ENCODE assay signal across 15 cellular contexts in the genomic region with DNA sequence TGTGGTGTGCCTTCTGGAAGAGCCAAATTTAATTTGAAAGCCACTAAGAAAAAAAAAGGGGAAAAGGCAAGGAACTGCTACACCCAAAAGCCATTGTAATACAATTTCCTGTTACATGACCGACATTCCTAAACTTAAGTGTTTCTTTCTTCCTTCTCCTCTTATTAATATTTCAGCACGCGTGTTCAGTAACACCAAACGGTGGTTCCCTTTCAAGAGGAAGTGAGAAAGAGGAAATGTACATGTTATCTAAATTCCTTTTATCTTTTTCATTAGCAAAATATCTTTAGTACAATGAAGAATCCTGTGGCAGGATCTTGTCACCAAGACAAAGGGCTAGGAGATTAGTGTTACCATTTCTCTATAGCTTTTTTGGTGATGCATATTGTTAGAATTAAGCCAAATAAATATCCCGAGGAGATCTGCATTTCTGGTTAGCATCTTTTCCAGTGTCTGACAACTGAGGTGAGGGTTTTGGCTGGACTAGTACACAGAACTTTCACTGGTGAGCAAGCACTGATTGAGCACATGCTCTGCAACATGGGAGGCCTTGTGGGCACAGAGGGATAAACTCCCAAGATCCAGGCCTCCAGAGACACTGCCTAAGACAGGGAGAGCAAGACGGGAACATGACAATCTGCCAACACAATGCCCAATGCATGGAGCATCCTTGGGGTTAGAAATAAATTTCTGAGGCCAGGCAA. TPM values are rescaled to one million over a fixed set of nuclear protein-coding genes. Genes with fewer than 3 reads are reported as not detected.
A peak's percentile ranks its signal among the peaks of the same experiment; 100 is the strongest.
DNase-seq lines count a peak whose midpoint lies in the region; ATAC-seq, FAIRE-seq and TF ChIP-seq lines count a peak whose summit lies in the region.
"Had no signal": no experiment of that assay in that cellular context is flagged by ENCODE, and none has a peak within 500 bp of the region (broad histone marks: within the 10 kb centered on the region; RNA-seq: fewer than 3 reads in every experiment).

No MANE protein-coding gene starts in this region.

- no peak for ATAC-seq in central memory CD8-positive, alpha-beta T cell (replicated peaks; ENCODE audit: extremely low read depth, poor library complexity, severe bottlenecking)
- ATAC-seq: Panc1; stimulated activated naive CD8-positive, alpha-beta T cell treated with anti-CD3 and anti-CD28 coated beads, Interleukin-15, Interleukin-2, amounts not matched to agents 100 U/mL and 50 U/mL, for 24 hours had no signal

- peaks cover under 1% of the 10 kb centered on the region for H3K36me3 Mint-ChIP-seq in central memory CD8-positive, alpha-beta T cell (ENCODE audit: insufficient read depth)

- H3K27ac Mint-ChIP-seq in central memory CD8-positive, alpha-beta T cell (ENCODE audit: low read depth), result no peak overlapping the region

- H3K4me3 Mint-ChIP-seq in central memory CD8-positive, alpha-beta T cell, result peak overlapping the region; percentile 34

- H3K4me3 ChIP-seq in HL-60 (replicated peaks; ENCODE audit: insufficient read depth, low read length) (no peak overlapping the region), NB4 (ENCODE audit: low read depth, low read length) (no peak overlapping the region)

- TF ChIP-seq CTCF in HL-60 (IDR thresholded peaks at IDR 0.05; ENCODE audit: insufficient read depth, low read length) (no peak), NB4 (IDR thresholded peaks at IDR 0.05; ENCODE audit: low read depth, low read length) (no peak)

- no peaks in the 10 kb centered on the region for H3K27me3 ChIP-seq in HL-60 (ENCODE audit: insufficient read depth, poor library complexity, severe bottlenecking)

- FAIRE-seq in H54 (lab: Jason Lieb, UNC), result no peak
- FAIRE-seq: TTC549 had no signal

- no peaks in the 10 kb centered on the region for H3K27me3 Mint-ChIP-seq in central memory CD8-positive, alpha-beta T cell

- H3K27ac ChIP-seq in HL-60 (replicated peaks) (peak overlapping the region; percentile 38), caudate nucleus (ENCODE audit: low read depth, low read length) (no peak overlapping the region)

- no peaks in the 10 kb centered on the region for H3K9me3 Mint-ChIP-seq in central memory CD8-positive, alpha-beta T cell

- H3K4me1 Mint-ChIP-seq in central memory CD8-positive, alpha-beta T cell, result peaks cover 27% of the 10 kb centered on the region

- TF ChIP-seq POLR2A in NB4 (IDR thresholded peaks at IDR 0.05; ENCODE audit: extremely low read depth, insufficient read length) (no peak), H54 (IDR thresholded peaks at IDR 0.05; ENCODE audit: low read depth, low read length) (no peak)

- peak in 1 of 2 experiments; percentile 39 for DNase-seq in HL-60 (ENCODE audit: low read depth in 1 of 2, low spot score in 1 of 2)
- peak; percentile 55 for DNase-seq in NB4 (ENCODE audit: low read depth)
- no peak for DNase-seq in central memory CD8-positive, alpha-beta T cell (ENCODE audit: low spot score in 2 of 2)
- DNase-seq in pulmonary artery endothelial cell (ENCODE audit: low read depth, low spot score), result peak; percentile 44
- DNase-seq in HPDE6-E6E7 (ENCODE audit: extremely low spot score), result no peak
- no peak for DNase-seq in caudate nucleus (lab: John Stamatoyannopoulos, UW)
- no peak for DNase-seq in NCI-H748 treated with DMSO at 0.1 percent for 48 hours (lab: John Stamatoyannopoulos, UW)
- DNase-seq in H54 (ENCODE audit: insufficient read length, low spot score), result no peak
- DNase-seq: DMS53; NCI-H1930; occipital lobe; stimulated activated CD4-positive, alpha-beta T cell treated with anti-CD3 and anti-CD28 coated beads, Interleukin-2, amount 100 ng/mL, for 24 hours; stimulated activated naive CD8-positive, alpha-beta T cell treated with anti-CD3 and anti-CD28 coated beads, Interleukin-15, Interleukin-2, amounts not matched to agents 100 U/mL and 50 U/mL, for 24 hours had no signal

RNA-seq across cellular contexts. Expression of a gene that starts 22.1 kb away (rescaled TPM):
- total RNA-seq in pulmonary artery endothelial cell, result 32.6 and 35.0 TPM in 2 replicates

Comparison
In these comparisons a context has a peak if more than half of its experiments do, and no peak if none do; other contexts are left out.
1. DNase-seq: peak in NB4 (single experiment) and pulmonary artery endothelial cell (single experiment); none in central memory CD8-positive, alpha-beta T cell (0 of 2), HPDE6-E6E7 (single experiment), caudate nucleus (0 of 61), NCI-H748 treated with DMSO at 0.1 percent for 48 hours (single experiment) and H54 (single experiment).